In the genomic region with DNA sequence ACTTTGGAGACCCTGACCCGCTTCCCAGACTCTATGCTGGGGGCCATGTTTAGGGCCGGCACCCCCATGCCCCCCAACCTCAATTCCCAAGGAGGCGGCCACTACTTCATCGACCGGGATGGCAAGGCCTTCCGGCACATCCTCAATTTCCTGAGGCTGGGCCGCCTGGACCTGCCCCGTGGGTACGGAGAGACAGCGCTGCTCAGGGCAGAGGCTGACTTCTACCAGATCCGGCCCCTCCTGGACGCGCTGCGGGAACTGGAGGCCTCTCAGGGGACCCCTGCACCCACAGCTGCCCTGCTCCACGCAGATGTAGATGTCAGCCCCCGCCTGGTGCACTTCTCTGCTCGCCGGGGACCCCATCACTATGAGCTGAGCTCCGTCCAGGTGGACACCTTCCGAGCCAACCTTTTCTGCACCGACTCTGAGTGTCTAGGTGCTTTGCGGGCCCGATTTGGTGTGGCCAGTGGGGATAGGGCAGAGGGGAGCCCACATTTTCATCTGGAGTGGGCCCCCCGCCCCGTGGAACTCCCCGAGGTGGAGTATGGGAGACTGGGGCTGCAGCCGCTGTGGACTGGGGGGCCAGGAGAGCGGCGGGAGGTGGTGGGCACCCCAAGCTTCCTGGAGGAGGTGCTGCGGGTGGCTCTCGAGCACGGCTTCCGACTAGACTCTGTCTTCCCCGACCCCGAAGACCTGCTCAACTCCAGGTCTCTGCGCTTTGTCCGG, we compare ENCODE assay signal across 9 cellular contexts. TPM values are rescaled to one million over a fixed set of nuclear protein-coding genes. Genes with fewer than 3 reads are reported as not detected.
DNase-seq lines count a peak whose midpoint lies in the region; ATAC-seq and TF ChIP-seq lines count a peak whose summit lies in the region.
"Had no signal": no experiment of that assay in that cellular context is flagged by ENCODE, and none has a peak within 500 bp of the region (broad histone marks: within the 10 kb centered on the region; RNA-seq: fewer than 3 reads in every experiment).

No MANE protein-coding gene starts in this region.

- 91% methylated on average over 37 of the region's 37 CpGs for WGBS in smooth muscle cell (ENCODE audit: low lambda C conversion rate)

- peaks cover 18% of the 10 kb centered on the region for H3F3A ChIP-seq in GM23338 (replicated peaks; ENCODE audit: low read depth)
- peaks cover 35% of the 10 kb centered on the region for H3F3A ChIP-seq in smooth muscle cell (ENCODE audit: low read depth)

- H4K20me1 ChIP-seq in GM23338 (replicated peaks; ENCODE audit: insufficient read depth), result no peaks in the 10 kb centered on the region; the same call in 1 of the 2 replicates
- H4K20me1 ChIP-seq in smooth muscle cell (ENCODE audit: low read depth), result peaks cover 22% of the 10 kb centered on the region

- intact Hi-C loops in activated CD8-positive, alpha-beta T cell treated with anti-CD3 and anti-CD28 coated beads for 36 hours (cut with micrococcal nuclease), result loop anchor here (5.0 to 10.0 kb wide), 3 partner anchors 84 to 212 kb away; partner anchors contain the start of genes FGF11, POLR2A, SENP3 and SLC35G6

- H3K27ac ChIP-seq in GM23338 (ENCODE audit: low read depth) (no peak overlapping the region), smooth muscle cell (ENCODE audit: low read depth) (peak overlapping the region; percentile 100)

- no peaks in the 10 kb centered on the region for H3K9me3 ChIP-seq in iPS-15b (ENCODE audit: control insufficient read depth, insufficient read depth, low read length)
- no peaks in the 10 kb centered on the region for H3K9me3 ChIP-seq in smooth muscle cell (replicated peaks; ENCODE audit: low read depth)

- H3K4me2 ChIP-seq in GM23338 (peak overlapping the region; percentile 99), smooth muscle cell (peak overlapping the region; percentile 97)

- peaks cover 45% of the 10 kb centered on the region for H3K27me3 Mint-ChIP-seq in GM23338 (ENCODE audit: insufficient read depth, low read depth, poor library complexity)
- H3K27me3 Mint-ChIP-seq in activated CD8-positive, alpha-beta T cell treated with anti-CD3 and anti-CD28 coated beads for 36 hours, result no peaks in the 10 kb centered on the region

- H3K9me3 Mint-ChIP-seq in GM23338, result no peaks in the 10 kb centered on the region
- H3K9me3 Mint-ChIP-seq in activated CD8-positive, alpha-beta T cell treated with anti-CD3 and anti-CD28 coated beads for 36 hours, result no peaks in the 10 kb centered on the region

- ATAC-seq in GM23338 (no peak), HG03045 (IDR thresholded peaks at IDR 0.05; ENCODE audit: unreplicated experiment) (no peak)
- no peak for ATAC-seq in activated CD8-positive, alpha-beta T cell treated with anti-CD3 and anti-CD28 coated beads for 36 hours

- H3K9ac ChIP-seq in iPS-15b (ENCODE audit: low read depth, low read length) (no peak overlapping the region), smooth muscle cell (ENCODE audit: low read depth) (peak overlapping the region; percentile 99)

- H3K4me1 Mint-ChIP-seq in GM23338, result peaks cover 34% of the 10 kb centered on the region
- H3K4me1 Mint-ChIP-seq in activated CD8-positive, alpha-beta T cell treated with anti-CD3 and anti-CD28 coated beads for 36 hours (ENCODE audit: low read depth), result peaks cover 53% of the 10 kb centered on the region

- peaks cover 4% of the 10 kb centered on the region; the same call in 1 of the 3 replicates for H3K36me3 Mint-ChIP-seq in GM23338 (ENCODE audit: low read depth)
- peaks cover 32% of the 10 kb centered on the region for H3K36me3 Mint-ChIP-seq in activated CD8-positive, alpha-beta T cell treated with anti-CD3 and anti-CD28 coated beads for 36 hours (ENCODE audit: low read depth)

- DNase-seq in GM23338 (ENCODE audit: low spot score), result no peak
- DNase-seq in activated CD8-positive, alpha-beta T cell treated with anti-CD3 and anti-CD28 coated beads for 36 hours, result no peak
- no peak for DNase-seq in smooth muscle cell (lab: John Stamatoyannopoulos, UW; ENCODE audit: unreplicated experiment)
- DNase-seq in COR-L47 (lab: John Stamatoyannopoulos, UW), result no peak
- DNase-seq in DMS79 (lab: John Stamatoyannopoulos, UW), result no peak
- DNase-seq in H4 (ENCODE audit: low spot score), result no peak

- peaks cover 24% of the 10 kb centered on the region for H3K4me1 ChIP-seq in GM23338 (ENCODE audit: insufficient read depth)
- H3K4me1 ChIP-seq in iPS-15b (ENCODE audit: control insufficient read depth, insufficient read depth, low read length), result peaks cover 5% of the 10 kb centered on the region
- H3K4me1 ChIP-seq in smooth muscle cell (ENCODE audit: low read depth), result peaks cover 35% of the 10 kb centered on the region

- POLR2A ChIA-PET in activated CD8-positive, alpha-beta T cell treated with anti-CD3 and anti-CD28 coated beads for 36 hours (lab: Charles Lee), result interaction anchor here (0.8 to 1.5 kb wide), 8 partner anchors 8 to 335 kb away, joined by 3 to 4 read pairs (median 3); no protein-coding TSS in a partner anchor

- TF ChIP-seq CTCF in GM23338 (conservative IDR thresholded peaks at IDR 0.05; ENCODE audit: low read depth in 2 of 2) (no peak), smooth muscle cell (IDR thresholded peaks at IDR 0.05; ENCODE audit: borderline replicate concordance, insufficient read depth, poor library complexity, severe bottlenecking) (no peak)
- no peak for TF ChIP-seq CTCF in activated CD8-positive, alpha-beta T cell treated with anti-CD3 and anti-CD28 coated beads for 36 hours (IDR thresholded peaks at IDR 0.05)

- H3K27me3 ChIP-seq in GM23338 (ENCODE audit: insufficient read depth), result no peaks in the 10 kb centered on the region
- H3K27me3 ChIP-seq in iPS-15b (ENCODE audit: control insufficient read depth, insufficient read depth, low read length), result peaks cover 2% of the 10 kb centered on the region
- H3K27me3 ChIP-seq in smooth muscle cell (ENCODE audit: low read depth), result no peaks in the 10 kb centered on the region

- no peak overlapping the region for H3K27ac Mint-ChIP-seq in GM23338
- H3K27ac Mint-ChIP-seq in activated CD8-positive, alpha-beta T cell treated with anti-CD3 and anti-CD28 coated beads for 36 hours, result peak overlapping the region; percentile 82

- peak overlapping the region; percentile 96 for H3K4me3 ChIP-seq in GM23338
- H3K4me3 ChIP-seq in iPS-15b (ENCODE audit: low read depth, low read length), result peak overlapping the region; percentile 83
- peak overlapping the region; percentile 89 for H3K4me3 ChIP-seq in smooth muscle cell

- peak overlapping the region; percentile 82 for H3K4me3 Mint-ChIP-seq in GM23338
- H3K4me3 Mint-ChIP-seq in activated CD8-positive, alpha-beta T cell treated with anti-CD3 and anti-CD28 coated beads for 36 hours, result peak overlapping the region; percentile 87

- H3K79me2 ChIP-seq in GM23338 (replicated peaks; ENCODE audit: insufficient read depth), result no peaks in the 10 kb centered on the region
- H3K79me2 ChIP-seq in smooth muscle cell (ENCODE audit: low read depth), result peaks cover 32% of the 10 kb centered on the region

- no peaks in the 10 kb centered on the region for H3K36me3 ChIP-seq in GM23338 (ENCODE audit: insufficient read depth)
- H3K36me3 ChIP-seq in iPS-15b (ENCODE audit: control insufficient read depth, insufficient read depth, low read length), result no peaks in the 10 kb centered on the region
- no peaks in the 10 kb centered on the region for H3K36me3 ChIP-seq in smooth muscle cell (ENCODE audit: low read depth)

- H2AFZ ChIP-seq in GM23338 (no peak overlapping the region), smooth muscle cell (ENCODE audit: low read depth) (no peak overlapping the region)

- no peaks in the 10 kb centered on the region for H3K9me2 ChIP-seq in GM23338 (ENCODE audit: insufficient read depth)

- CTCF ChIA-PET in activated CD8-positive, alpha-beta T cell treated with anti-CD3 and anti-CD28 coated beads for 36 hours (lab: Charles Lee), result interaction anchor here (0.7 to 6.3 kb wide), 9 partner anchors 15 to 237 kb away, joined by 3 to 68 read pairs (median 4); partner anchors contain the start of genes SOX15, TMEM102 and TNFSF13

TF ChIP-seq in GM23338, 12 proteins besides CTCF, POLR2A, EP300 and RAD21:
- TF ChIP-seq EZH2 (IDR thresholded peaks at IDR 0.05; ENCODE audit: low read depth, unreplicated experiment), result no peak
- no peak for TF ChIP-seq ZNF331 (CRISPR knock-in tag; IDR thresholded peaks at IDR 0.05; ENCODE audit: low read depth)

RNA-seq across cellular contexts. Expression of gene KCTD11, which starts 1.1 kb away (rescaled TPM):
- 7.7 and 8.8 TPM in 2 replicates for total RNA-seq in GM23338 (2014; rRNA removed; shearing (Covaris generic))
- 2.2 and 2.3 TPM in 2 replicates for polyA plus RNA-seq in GM23338 (2016; fragmentation: Nextera tagmentation; extraction: Ambion mirVana)
- total RNA-seq in activated CD8-positive, alpha-beta T cell treated with anti-CD3 and anti-CD28 coated beads for 36 hours, result 10 to 100 TPM; 11.0 to 11.2 TPM
- 34.7 and 37.2 TPM in 2 replicates for total RNA-seq in smooth muscle cell
- polyA plus RNA-seq in smooth muscle cell, result 33.8 and 52.3 TPM in 2 replicates
- 0.78 and 2.4 TPM in 2 replicates for total RNA-seq in H4 (2014; rRNA removed; shearing (Covaris generic))

RNA-seq across cellular contexts. Expression of gene TMEM95, which starts 1.9 kb away (rescaled TPM):
- not detected in 2 replicates for total RNA-seq in GM23338 (2014; rRNA removed; shearing (Covaris generic))
- polyA plus RNA-seq in GM23338 (2016; fragmentation: Nextera tagmentation; extraction: Ambion mirVana), result not detected in 2 replicates
- not detected for total RNA-seq in activated CD8-positive, alpha-beta T cell treated with anti-CD3 and anti-CD28 coated beads for 36 hours
- 0.49 TPM in 1 of 2 replicates, not detected in the other for total RNA-seq in smooth muscle cell
- polyA plus RNA-seq in smooth muscle cell, result 0.34 TPM in 1 of 2 replicates, not detected in the other
- not detected in 2 replicates for total RNA-seq in H4 (2014; rRNA removed; shearing (Covaris generic))
- total RNA-seq: mesenteric fat pad had no signal

RNA-seq across cellular contexts. Expression of gene ACAP1, which starts 16.7 kb away (rescaled TPM):
- total RNA-seq in GM23338 (2014; rRNA removed; shearing (Covaris generic)), result 30.7 and 35.8 TPM in 2 replicates
- polyA plus RNA-seq in GM23338 (2016; fragmentation: Nextera tagmentation; extraction: Ambion mirVana), result 40.1 and 43.9 TPM in 2 replicates
- 100 to 1,000 TPM; 309 to 342 TPM for total RNA-seq in activated CD8-positive, alpha-beta T cell treated with anti-CD3 and anti-CD28 coated beads for 36 hours
- 15.2 TPM in 1 of 2 replicates, not detected in the other for total RNA-seq in smooth muscle cell
- polyA plus RNA-seq in smooth muscle cell, result 31.6 and 48.1 TPM in 2 replicates
- total RNA-seq in H4 (2014; rRNA removed; shearing (Covaris generic)), result 0.19 TPM in 1 of 2 replicates, not detected in the other

RNA-seq across cellular contexts. Expression of gene NEURL4, which starts 23.9 kb away (rescaled TPM):
- total RNA-seq in GM23338 (2014; rRNA removed; shearing (Covaris generic)), result 36.8 and 42.3 TPM in 2 replicates
- polyA plus RNA-seq in GM23338 (2016; fragmentation: Nextera tagmentation; extraction: Ambion mirVana), result 6.3 and 6.7 TPM in 2 replicates
- total RNA-seq in activated CD8-positive, alpha-beta T cell treated with anti-CD3 and anti-CD28 coated beads for 36 hours, result 10 to 100 TPM; 36.2 to 40.4 TPM
- total RNA-seq in smooth muscle cell, result 8.6 and 23.8 TPM in 2 replicates
- polyA plus RNA-seq in smooth muscle cell, result 5.1 and 9.2 TPM in 2 replicates
- total RNA-seq in H4 (2014; rRNA removed; shearing (Covaris generic)), result 3.4 and 3.5 TPM in 2 replicates

RNA-seq across cellular contexts. Expression of gene TNK1, which starts 27.8 kb away (rescaled TPM):
- 8.9 and 15.0 TPM in 2 replicates for total RNA-seq in GM23338 (2014; rRNA removed; shearing (Covaris generic))
- polyA plus RNA-seq in GM23338 (2016; fragmentation: Nextera tagmentation; extraction: Ambion mirVana), result 6.1 TPM in 2 replicates
- 1 to 10 TPM; 6.8 to 6.9 TPM for total RNA-seq in activated CD8-positive, alpha-beta T cell treated with anti-CD3 and anti-CD28 coated beads for 36 hours
- total RNA-seq in smooth muscle cell, result 4.5 and 6.3 TPM in 2 replicates
- 3.6 and 13.5 TPM in 2 replicates for polyA plus RNA-seq in smooth muscle cell
- total RNA-seq in H4 (2014; rRNA removed; shearing (Covaris generic)), result not detected in 2 replicates
